12 cellular contexts compared by ENCODE assay signal in the genomic region with DNA sequence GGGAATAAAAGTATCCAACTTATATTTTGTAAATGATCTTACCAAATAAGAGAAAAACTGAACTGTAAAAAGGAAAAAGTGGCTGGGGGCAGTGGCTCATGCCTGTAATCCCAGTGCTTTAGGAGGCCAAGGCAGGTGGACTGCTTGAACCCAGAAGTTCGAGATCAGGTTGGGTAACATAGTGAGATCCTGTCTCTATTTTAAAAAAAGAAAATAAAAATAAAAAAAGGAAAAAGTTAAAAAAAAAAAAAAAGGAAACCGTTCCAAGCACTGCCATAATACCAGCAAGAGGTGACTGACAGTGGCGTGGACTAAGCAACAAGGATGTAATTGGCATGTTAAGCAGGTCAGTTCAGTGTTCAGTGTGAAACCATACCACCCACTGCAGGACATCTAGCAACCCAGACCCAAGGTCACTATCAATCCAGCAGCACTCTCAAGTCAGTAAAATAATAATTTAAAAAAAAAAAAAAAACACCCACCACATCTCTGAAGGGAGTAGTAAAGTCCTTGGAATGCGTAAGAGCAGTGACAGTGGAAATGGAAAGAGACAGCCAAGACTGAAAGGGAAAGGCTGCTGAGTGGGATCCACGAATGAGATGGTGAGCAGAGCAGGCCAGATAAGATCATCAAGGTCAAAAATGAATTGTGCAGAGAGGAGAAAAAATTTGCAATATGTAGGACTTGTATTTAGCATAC. TPM values are rescaled to one million over a fixed set of nuclear protein-coding genes. Genes with fewer than 3 reads are reported as not detected.
DNase-seq lines count a peak whose midpoint lies in the region; ATAC-seq and TF ChIP-seq lines count a peak whose summit lies in the region.
"Had no signal": no experiment of that assay in that cellular context is flagged by ENCODE, and none has a peak within 500 bp of the region (broad histone marks: within the 10 kb centered on the region; RNA-seq: fewer than 3 reads in every experiment).

No MANE protein-coding gene starts in this region.

- H3K9me2 ChIP-seq in SK-N-SH: no peaks in the 10 kb centered on the region

- peak overlapping the region in 6 of 7 donors; percentile 23 to 70 (median 36) for H3K4me3 Mint-ChIP-seq in CD8-positive, alpha-beta memory T cell

- H3K36me3 ChIP-seq in CD8-positive, alpha-beta memory T cell (ENCODE audit: insufficient read depth, low read length): no peaks in the 10 kb centered on the region
- H3K36me3 ChIP-seq in SK-N-SH (replicated peaks in 1 of 2; ENCODE audit: control insufficient read depth in 1 of 2, insufficient read depth in 2 of 2, low read length in 1 of 2) (peaks cover 0 to 4% of the 10 kb centered on the region in 2 experiments), neutrophil (no peaks in the 10 kb centered on the region)

- no peak overlapping the region for H3K9ac ChIP-seq in SK-N-SH

- TF ChIP-seq CTCF in SK-N-SH (IDR thresholded peaks at IDR 0.05) (no peak), neutrophil (IDR thresholded peaks at IDR 0.05) (no peak)

- no peaks in the 10 kb centered on the region for H3K27me3 ChIP-seq in CD8-positive, alpha-beta memory T cell (ENCODE audit: insufficient read depth, low read length, poor library complexity, severe bottlenecking)
- no peaks in the 10 kb centered on the region for H3K27me3 ChIP-seq in SK-N-SH (ENCODE audit: insufficient read depth)
- H3K27me3 ChIP-seq in neutrophil: no peaks in the 10 kb centered on the region

- POLR2A ChIA-PET in CD8-positive, alpha-beta memory T cell (lab: Charles Lee): no interaction called here
- POLR2A ChIA-PET in SK-N-SH (lab: Yijun Ruan, JAX): no interaction called here

- peak overlapping the region; percentile 15 to 85 (median 52) for H3K27ac Mint-ChIP-seq in CD8-positive, alpha-beta memory T cell

- peaks cover 75 to 92% (median 91%) of the 10 kb centered on the region in 3 donors for H3K4me1 Mint-ChIP-seq in CD8-positive, alpha-beta memory T cell

- CTCF ChIA-PET in CD8-positive, alpha-beta memory T cell (lab: Charles Lee): no interaction called here
- CTCF ChIA-PET in SK-N-SH (lab: Yijun Ruan, JAX): interaction anchor here (1.5 kb wide), 1 partner anchor 21 kb away, joined by 3 read pairs; no protein-coding TSS in a partner anchor

- peak in 1 of 2 experiments; percentile 28; a peak in 1 of 4 replicates for TF ChIP-seq EP300 in SK-N-SH (IDR thresholded peaks at IDR 0.05; ENCODE audit: borderline replicate concordance in 1 of 2, low read depth in 1 of 2, low read length in 1 of 2)

- H3K27ac ChIP-seq in CD8-positive, alpha-beta memory T cell (ENCODE audit: low read depth, low read length): no peak overlapping the region
- peak overlapping the region; percentile 3 to 78; a peak in 3 of 4 replicates for H3K27ac ChIP-seq in SK-N-SH (ENCODE audit: low read depth in 2 of 2, low read length in 1 of 2)
- H3K27ac ChIP-seq in neutrophil: peak overlapping the region; percentile 57

- H3K4me2 ChIP-seq in SK-N-SH: peak overlapping the region; percentile 4; the same call in 1 of the 2 replicates

- H3K36me3 Mint-ChIP-seq in CD8-positive, alpha-beta memory T cell: peaks cover 0 to 3% (median 2%) of the 10 kb centered on the region in 3 donors

- H3K9me3 ChIP-seq in CD8-positive, alpha-beta memory T cell (ENCODE audit: low read length): no peaks in the 10 kb centered on the region
- H3K9me3 ChIP-seq in SK-N-SH (no peaks in the 10 kb centered on the region), neutrophil (no peaks in the 10 kb centered on the region)

- no peak overlapping the region for H2AFZ ChIP-seq in SK-N-SH (ENCODE audit: low read depth)

- H3K4me3 ChIP-seq in CD8-positive, alpha-beta memory T cell (ENCODE audit: low read length): no peak overlapping the region
- no peak overlapping the region for H3K4me3 ChIP-seq in SK-N-SH (ENCODE audit: low read depth in 2 of 2, low read length in 1 of 2)
- no peak overlapping the region for H3K4me3 ChIP-seq in neutrophil (ENCODE audit: low read depth in 1 of 2, low read length in 1 of 2)

- peaks cover 58% of the 10 kb centered on the region for H3K4me1 ChIP-seq in CD8-positive, alpha-beta memory T cell (ENCODE audit: insufficient read depth, low read length)
- H3K4me1 ChIP-seq in SK-N-SH (ENCODE audit: control insufficient read depth in 1 of 2, insufficient read depth in 2 of 2, low read depth in 1 of 2, low read length in 1 of 2) (peaks cover 5 to 9% of the 10 kb centered on the region in 2 experiments; a peak in 1 of 4 replicates), neutrophil (ENCODE audit: control insufficient read depth in 1 of 2, insufficient read depth in 1 of 2, low read depth in 1 of 2, low read length in 1 of 2) (peaks cover 32 to 66% of the 10 kb centered on the region in 2 experiments)

- no peak for DNase-seq in CD8-positive, alpha-beta memory T cell
- no peak for DNase-seq in SK-N-SH
- peak; percentile 26 to 34 for DNase-seq in erythroblast (lab: John Stamatoyannopoulos, UW)
- no peak for DNase-seq in hypothalamus (lab: John Stamatoyannopoulos, UW)
- DNase-seq in central memory CD4-positive, alpha-beta T cell: no peak
- DNase-seq in HK-2 (ENCODE audit: unreplicated experiment): no peak
- DNase-seq: anterior cingulate cortex, midbrain, NCI-H2081 treated with DMSO at 0.1 percent for 48 hours had no signal

- WGBS in SK-N-SH (ENCODE audit: low lambda C conversion rate): 54% methylated on average over 5 of the region's 5 CpGs

- H3F3A ChIP-seq in SK-N-SH (replicated peaks; ENCODE audit: insufficient read depth): peaks cover 29% of the 10 kb centered on the region

- peaks cover 98% of the 10 kb centered on the region for H3K79me2 ChIP-seq in SK-N-SH (ENCODE audit: insufficient read depth)

- no peaks in the 10 kb centered on the region for H3K27me3 Mint-ChIP-seq in CD8-positive, alpha-beta memory T cell

- TF ChIP-seq POLR2A in erythroblast (IDR thresholded peaks at IDR 0.05; ENCODE audit: low read length): no peak

- no peak for TF ChIP-seq RAD21 in SK-N-SH (IDR thresholded peaks at IDR 0.05; ENCODE audit: low read length)

- no peak for ATAC-seq in HG03432 (IDR thresholded peaks at IDR 0.05; ENCODE audit: unreplicated experiment)
- ATAC-seq: activated CD4-positive, CD25-positive, alpha-beta regulatory T cell treated with anti-CD3 and anti-CD28 coated beads, Interleukin-2, amount 50 U/mL, for 24 hours had no signal

- H3K9me3 Mint-ChIP-seq in CD8-positive, alpha-beta memory T cell: no peaks in the 10 kb centered on the region

- peaks cover 90% of the 10 kb centered on the region for H4K20me1 ChIP-seq in SK-N-SH (ENCODE audit: insufficient read depth)

TF ChIP-seq in SK-N-SH, 30 proteins besides CTCF, POLR2A, EP300 and RAD21:
- peak; percentile 84 for TF ChIP-seq TCF12 (IDR thresholded peaks at IDR 0.05)
- TF ChIP-seq, protein P1, sequence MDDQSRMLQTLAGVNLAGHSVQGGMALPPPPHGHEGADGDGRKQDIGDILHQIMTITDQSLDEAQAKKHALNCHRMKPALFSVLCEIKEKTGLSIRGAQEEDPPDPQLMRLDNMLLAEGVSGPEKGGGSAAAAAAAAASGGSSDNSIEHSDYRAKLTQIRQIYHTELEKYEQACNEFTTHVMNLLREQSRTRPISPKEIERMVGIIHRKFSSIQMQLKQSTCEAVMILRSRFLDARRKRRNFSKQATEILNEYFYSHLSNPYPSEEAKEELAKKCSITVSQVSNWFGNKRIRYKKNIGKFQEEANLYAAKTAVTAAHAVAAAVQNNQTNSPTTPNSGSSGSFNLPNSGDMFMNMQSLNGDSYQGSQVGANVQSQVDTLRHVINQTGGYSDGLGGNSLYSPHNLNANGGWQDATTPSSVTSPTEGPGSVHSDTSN (IDR thresholded peaks at IDR 0.05): peak; percentile 89
- no peak for TF ChIP-seq NFIC (IDR thresholded peaks at IDR 0.05; ENCODE audit: borderline replicate concordance)
- TF ChIP-seq JUND (IDR thresholded peaks at IDR 0.05): peak; percentile 53

RNA-seq across cellular contexts. Expression of a gene that starts 43.6 kb away (rescaled TPM):
- 100 to 1,000 TPM; 132 to 134 TPM for total RNA-seq in CD8-positive, alpha-beta memory T cell
- polyA plus RNA-seq in CD8-positive, alpha-beta memory T cell: 103 TPM
- 25.6 and 34.8 TPM in 2 replicates for polyA plus RNA-seq in SK-N-SH (2012; rRNA removed)
- polyA plus RNA-seq in SK-N-SH (2012; cell fraction: cytosol; rRNA removed): 27.8 and 32.0 TPM in 2 replicates
- polyA plus RNA-seq in SK-N-SH (2012; cell fraction: nucleus; rRNA removed): 19.0 and 34.6 TPM in 2 replicates

Comparison
In these comparisons a context has a peak if more than half of its experiments do, and no peak if none do; other contexts are left out.
1. DNase-seq: peak in erythroblast (2 of 2); none in CD8-positive, alpha-beta memory T cell (0 of 5), SK-N-SH (single experiment), hypothalamus (0 of 51), central memory CD4-positive, alpha-beta T cell (single experiment) and HK-2 (single experiment).